ENCODE assay signal across 1 cellular context in genomic region chr20:59890035-59890434, GRCh38. TPM values are rescaled to one million over a fixed set of nuclear protein-coding genes. Genes with fewer than 3 reads are reported as not detected.
"Had no signal": no experiment of that assay in that cellular context is flagged by ENCODE, and none has a peak within 500 bp of the region (broad histone marks: within the 10 kb centered on the region; RNA-seq: fewer than 3 reads in every experiment).

No MANE protein-coding gene starts in this region.

RNA-seq across cellular contexts. Expression of gene SYCP2, which starts 43.4 kb away (rescaled TPM):
- total RNA-seq: cardiac muscle cell had no signal
